ENCODE assay signal across 21 cellular contexts in the genomic region with DNA sequence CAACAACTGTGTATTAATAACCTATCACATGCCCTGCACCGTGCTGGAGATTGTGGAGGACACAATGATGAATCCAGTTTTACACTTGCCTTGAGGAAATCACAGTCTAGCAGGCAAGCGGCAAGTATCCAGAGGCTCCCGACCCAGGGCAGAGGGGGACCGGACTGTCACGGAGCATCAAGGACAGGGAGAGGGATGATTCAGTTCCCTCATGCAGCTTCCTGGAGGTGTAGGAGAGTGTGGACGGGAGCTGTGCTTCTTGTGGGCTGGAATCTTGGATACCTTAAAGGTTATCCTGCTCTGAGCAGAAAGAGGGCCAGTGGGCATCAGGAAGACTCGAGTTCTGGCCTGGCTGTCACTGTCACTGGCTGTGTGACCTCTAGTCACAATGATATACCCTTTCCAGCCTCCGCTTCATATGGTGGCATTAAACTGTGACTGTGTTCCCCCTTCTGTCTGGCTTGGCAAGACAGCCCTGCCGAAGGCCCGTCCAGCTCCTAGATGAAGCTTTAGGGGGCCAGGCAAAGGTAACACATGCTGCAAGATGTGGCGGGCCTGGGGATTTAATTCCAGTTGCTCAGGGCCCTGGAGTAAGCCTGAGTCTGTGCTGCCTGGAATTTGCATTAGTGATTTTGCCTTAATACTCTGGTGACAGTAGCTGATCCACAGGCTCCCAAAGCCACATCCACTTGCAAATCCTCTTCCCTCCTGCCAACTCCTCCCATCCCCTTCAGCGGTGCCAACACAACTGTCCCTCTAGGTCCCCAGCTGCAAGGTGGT.
"Had no signal": no experiment of that assay in that cellular context is flagged by ENCODE, and none has a peak within 500 bp of the region (broad histone marks: within the 10 kb centered on the region; RNA-seq: fewer than 3 reads in every experiment).

No MANE protein-coding gene starts in this region.

- DNase-seq: activated CD4-positive, alpha-beta T cell treated with anti-CD3 and anti-CD28 coated beads, Interleukin-2, amount 10 ng/mL, durations not matched to agents 24 days and 14 days; activated CD8-positive, alpha-beta T cell treated with anti-CD3 and anti-CD28 coated beads, Interleukin-2, amount 10 ng/mL, durations not matched to agents 7 days and 5 days; activated naive CD4-positive, alpha-beta T cell treated with anti-CD3 and anti-CD28 coated beads for 36 hours; activated T-cell treated with anti-CD3 and anti-CD28 coated beads, Interleukin-2, amount 50 U/mL, for 24 hours; aorta; effector memory CD4-positive, alpha-beta T cell; left cardiac atrium; lower lobe of right lung; right lobe of liver; stimulated activated CD4-positive, alpha-beta T cell treated with anti-CD3 and anti-CD28 coated beads, Interleukin-4, amount 100 ng/mL, for 4 hours; T-cell; T-helper 9 cell had no signal

- H3K27ac ChIP-seq: breast epithelium, esophagus muscularis mucosa, lower lobe of right lung, prostate gland, right lobe of liver, SK-N-MC had no signal

- H3K36me3 Mint-ChIP-seq: mesothelial cell of epicardium; natural killer cell treated with Interleukin-12 subunit alpha and Interleukin-12 subunit beta and Interleukin-15 and Interleukin-18, amount 100 ng/mL, for 72 hours; stimulated activated memory B cell treated with anti-CD40 and anti-IgM and Interleukin-4, amounts not matched to agents 10 μg/mL and 1 μg/mL and 100 μg/mL, for 72 hours; T-cell had no signal

- H3K27ac Mint-ChIP-seq: activated CD4-positive, alpha-beta T cell treated with anti-CD3 and anti-CD28 coated beads, Interleukin-2, amount 10 ng/mL, durations not matched to agents 24 days and 14 days; activated CD8-positive, alpha-beta T cell treated with anti-CD3 and anti-CD28 coated beads, Interleukin-2, amount 10 ng/mL, durations not matched to agents 7 days and 5 days; activated naive CD4-positive, alpha-beta T cell treated with anti-CD3 and anti-CD28 coated beads for 36 hours; activated T-cell treated with anti-CD3 and anti-CD28 coated beads, Interleukin-2, amount 50 U/mL, for 24 hours; activated T-helper 2 cell treated with anti-CD3 and anti-CD28 coated beads, Interferon-gamma antibody, Interleukin-2, Interleukin-4, amounts not matched to agents 10 μg/mL and 5 μg/mL and 100 μg/mL, durations not matched to agents 14 hours and 24 hours and 36 hours; dendritic cell treated with granulocyte-macrophage colony-stimulating factor and Interleukin-4, amounts not matched to agents 40 ng/mL and 50 ng/mL, for 4 days; mesothelial cell of epicardium; natural killer cell treated with Interleukin-12 subunit alpha and Interleukin-12 subunit beta and Interleukin-15 and Interleukin-18, amount 100 ng/mL, for 72 hours; stimulated activated memory B cell treated with anti-CD40 and anti-IgM and Interleukin-4, amounts not matched to agents 10 μg/mL and 1 μg/mL and 100 μg/mL, for 72 hours; T-cell had no signal

- H3K4me1 ChIP-seq: breast epithelium, esophagus muscularis mucosa, lower lobe of right lung, prostate gland, right lobe of liver had no signal

- H3K4me3 ChIP-seq: breast epithelium, esophagus muscularis mucosa, lower lobe of right lung, prostate gland, right lobe of liver, SK-N-MC had no signal

- H3K4me3 Mint-ChIP-seq: activated CD4-positive, alpha-beta T cell treated with anti-CD3 and anti-CD28 coated beads, Interleukin-2, amount 10 ng/mL, durations not matched to agents 24 days and 14 days; activated CD8-positive, alpha-beta T cell treated with anti-CD3 and anti-CD28 coated beads, Interleukin-2, amount 10 ng/mL, durations not matched to agents 7 days and 5 days; activated naive CD4-positive, alpha-beta T cell treated with anti-CD3 and anti-CD28 coated beads for 36 hours; activated T-cell treated with anti-CD3 and anti-CD28 coated beads, Interleukin-2, amount 50 U/mL, for 24 hours; dendritic cell treated with granulocyte-macrophage colony-stimulating factor and Interleukin-4, amounts not matched to agents 40 ng/mL and 50 ng/mL, for 4 days; mesothelial cell of epicardium; natural killer cell treated with Interleukin-12 subunit alpha and Interleukin-12 subunit beta and Interleukin-15 and Interleukin-18, amount 100 ng/mL, for 72 hours; stimulated activated memory B cell treated with anti-CD40 and anti-IgM and Interleukin-4, amounts not matched to agents 10 μg/mL and 1 μg/mL and 100 μg/mL, for 72 hours; T-cell had no signal

- H3K36me3 ChIP-seq: breast epithelium, esophagus muscularis mucosa, lower lobe of right lung, prostate gland, right lobe of liver had no signal

- H3K9me3 ChIP-seq: breast epithelium, esophagus muscularis mucosa, lower lobe of right lung, prostate gland, right lobe of liver had no signal

- H3K27me3 Mint-ChIP-seq: activated T-cell treated with anti-CD3 and anti-CD28 coated beads, Interleukin-2, amount 50 U/mL, for 24 hours had no signal

- H3K4me1 Mint-ChIP-seq: activated CD4-positive, alpha-beta T cell treated with anti-CD3 and anti-CD28 coated beads, Interleukin-2, amount 10 ng/mL, durations not matched to agents 24 days and 14 days; stimulated activated memory B cell treated with anti-CD40 and anti-IgM and Interleukin-4, amounts not matched to agents 10 μg/mL and 1 μg/mL and 100 μg/mL, for 72 hours; T-cell had no signal

- H3K27me3 ChIP-seq: breast epithelium, right lobe of liver had no signal

- H3K9me3 Mint-ChIP-seq: activated CD4-positive, alpha-beta T cell treated with anti-CD3 and anti-CD28 coated beads, Interleukin-2, amount 10 ng/mL, durations not matched to agents 24 days and 14 days; activated naive CD4-positive, alpha-beta T cell treated with anti-CD3 and anti-CD28 coated beads for 36 hours; activated T-cell treated with anti-CD3 and anti-CD28 coated beads, Interleukin-2, amount 50 U/mL, for 24 hours; activated T-helper 2 cell treated with anti-CD3 and anti-CD28 coated beads, Interferon-gamma antibody, Interleukin-2, Interleukin-4, amounts not matched to agents 10 μg/mL and 5 μg/mL and 100 μg/mL, durations not matched to agents 14 hours and 24 hours and 36 hours; dendritic cell treated with granulocyte-macrophage colony-stimulating factor and Interleukin-4, amounts not matched to agents 40 ng/mL and 50 ng/mL, for 4 days; mesothelial cell of epicardium; natural killer cell treated with Interleukin-12 subunit alpha and Interleukin-12 subunit beta and Interleukin-15 and Interleukin-18, amount 100 ng/mL, for 72 hours; stimulated activated memory B cell treated with anti-CD40 and anti-IgM and Interleukin-4, amounts not matched to agents 10 μg/mL and 1 μg/mL and 100 μg/mL, for 72 hours had no signal

- ATAC-seq: activated CD8-positive, alpha-beta T cell treated with anti-CD3 and anti-CD28 coated beads, Interleukin-2, amount 10 ng/mL, durations not matched to agents 7 days and 5 days; lower lobe of right lung; natural killer cell treated with Interleukin-12 subunit alpha and Interleukin-12 subunit beta and Interleukin-15 and Interleukin-18, amount 100 ng/mL, for 72 hours; right lobe of liver; stimulated activated memory B cell treated with anti-CD40 and anti-IgM and Interleukin-4, amounts not matched to agents 10 μg/mL and 1 μg/mL and 100 μg/mL, for 72 hours; T-cell had no signal
